ENCODE assay signal across 1 cellular context in genomic region chr15:66481107-66481856, GRCh38.
TF ChIP-seq lines count a peak whose summit lies in the region.

No MANE protein-coding gene starts in this region.

TF ChIP-seq in GM23338, 12 proteins besides CTCF, POLR2A, EP300 and RAD21:
- no peak for TF ChIP-seq ZNF462 (CRISPR knock-in tag; IDR thresholded peaks at IDR 0.05)
- no peak for TF ChIP-seq ZNF331 (CRISPR knock-in tag; IDR thresholded peaks at IDR 0.05; ENCODE audit: low read depth)
- no peak for TF ChIP-seq REST (IDR thresholded peaks at IDR 0.05; ENCODE audit: unreplicated experiment)
- no peak for TF ChIP-seq ZNF114 (CRISPR knock-in tag; IDR thresholded peaks at IDR 0.05)
- no peak for TF ChIP-seq JUNB (IDR thresholded peaks at IDR 0.05; ENCODE audit: unreplicated experiment)
- no peak for TF ChIP-seq EZH2 (IDR thresholded peaks at IDR 0.05; ENCODE audit: low read depth, unreplicated experiment)
- no peak for TF ChIP-seq EZH2phosphoT487 (IDR thresholded peaks at IDR 0.05; ENCODE audit: unreplicated experiment)
- TF ChIP-seq CREB1 (CRISPR knock-in tag; IDR thresholded peaks at IDR 0.05; ENCODE audit: low read depth) = no peak
- TF ChIP-seq POLR2AphosphoS5 (IDR thresholded peaks at IDR 0.05; ENCODE audit: low read depth) = no peak
- no peak for TF ChIP-seq ETS1 (IDR thresholded peaks at IDR 0.05)
- no peak for TF ChIP-seq NANOG (IDR thresholded peaks at IDR 0.05; ENCODE audit: borderline replicate concordance)
- no peak for TF ChIP-seq STAT1 (IDR thresholded peaks at IDR 0.05; ENCODE audit: unreplicated experiment)
